Comparison of ENCODE assay signal across 6 cellular contexts in genomic region chr17:81868674-81869220, GRCh38. TPM values are rescaled to one million over a fixed set of nuclear protein-coding genes. Genes with fewer than 3 reads are reported as not detected.
DNase-seq lines count a peak whose midpoint lies in the region; TF ChIP-seq lines count a peak whose summit lies in the region.

No MANE protein-coding gene starts in this region.

- 62% methylated on average over 20 of the region's 30 CpGs for WGBS in suprapubic skin

- no peaks in the 10 kb centered on the region for H4K20me1 ChIP-seq in fibroblast of lung (ENCODE audit: control insufficient read depth, extremely low read depth, insufficient read depth, low read length)

- no peak for TF ChIP-seq EP300 in suprapubic skin (IDR thresholded peaks at IDR 0.05)

- CTCF ChIA-PET in BJ (lab: Yijun Ruan, JAX) = interaction anchor here (1.0 to 2.4 kb wide), 9 partner anchors 8 to 136 kb away, joined by 3 to 7 read pairs (median 5); partner anchors contain the start of gene P4HB

- H3K79me2 ChIP-seq in fibroblast of lung (ENCODE audit: control insufficient read depth, insufficient read depth, low read length) = peaks cover 35% of the 10 kb centered on the region

- TF ChIP-seq POLR2A in suprapubic skin (IDR thresholded peaks at IDR 0.05) = no peak

- TF ChIP-seq CTCF in BJ (IDR thresholded peaks at IDR 0.05; ENCODE audit: insufficient read depth, low read depth, low read length) (no peak), fibroblast of lung (conservative IDR thresholded peaks at IDR 0.05 in 1 of 2, IDR thresholded peaks at IDR 0.05 in 1 of 2; ENCODE audit: low read depth in 1 of 2, low read length in 2 of 2) (no peak), suprapubic skin (IDR thresholded peaks at IDR 0.05) (no peak)

- peak overlapping the region; percentile 55 for H3K4me3 ChIP-seq in BJ (ENCODE audit: low read depth, low read length)
- H3K4me3 ChIP-seq in NT2/D1 (ENCODE audit: insufficient read length, low read depth) = peak overlapping the region; percentile 12
- peak overlapping the region in 1 of 4 experiments; percentile 89 for H3K4me3 ChIP-seq in fibroblast of lung (replicated peaks in 1 of 4; ENCODE audit: control extremely low read depth in 1 of 4, insufficient read depth in 1 of 4, low read depth in 3 of 4, low read length in 4 of 4)
- H3K4me3 ChIP-seq in suprapubic skin = no peak overlapping the region

- DNase-seq in BJ (ENCODE audit: low read depth) = no peak
- no peak for DNase-seq in NT2/D1 (ENCODE audit: low read depth, low spot score)
- peak; percentile 87 to 89 for DNase-seq in fibroblast of lung (ENCODE audit: low read depth in 2 of 2)
- no peak for DNase-seq in suprapubic skin (ENCODE audit: low spot score in 2 of 2)
- no peak for DNase-seq in NCI-H1930 (lab: John Stamatoyannopoulos, UW)
- DNase-seq in NK-92 (lab: John Stamatoyannopoulos, UW; ENCODE audit: unreplicated experiment) = no peak

- H3K9me3 ChIP-seq in NT2/D1 (ENCODE audit: insufficient read depth, low read length) (no peaks in the 10 kb centered on the region), fibroblast of lung (ENCODE audit: control insufficient read depth, insufficient read depth, low read depth, low read length) (no peaks in the 10 kb centered on the region), suprapubic skin (no peaks in the 10 kb centered on the region)

- H3K36me3 ChIP-seq in BJ (ENCODE audit: control insufficient read depth, insufficient read depth, low read length) = peaks cover 27% of the 10 kb centered on the region
- peaks cover 59% of the 10 kb centered on the region for H3K36me3 ChIP-seq in NT2/D1 (ENCODE audit: insufficient read depth, insufficient read length, low read length)
- H3K36me3 ChIP-seq in fibroblast of lung (ENCODE audit: control insufficient read depth, insufficient read depth, low read length) = peaks cover 25% of the 10 kb centered on the region
- H3K36me3 ChIP-seq in suprapubic skin = peaks cover 22% of the 10 kb centered on the region

- POLR2A ChIA-PET in BJ (lab: Charles Lee) = no interaction called here

- H3K9ac ChIP-seq in NT2/D1 (ENCODE audit: insufficient read length, low read depth) (peak overlapping the region; percentile 97), fibroblast of lung (ENCODE audit: insufficient read depth, low read length) (peak overlapping the region; percentile 36)

- H3K27ac ChIP-seq in fibroblast of lung (ENCODE audit: insufficient read depth, low read length) (peak overlapping the region; percentile 97), suprapubic skin (peak overlapping the region; percentile 99)

- H3K27me3 ChIP-seq in BJ (ENCODE audit: control insufficient read depth, insufficient read depth, low read length) (no peaks in the 10 kb centered on the region), NT2/D1 (ENCODE audit: insufficient read depth, insufficient read length) (no peaks in the 10 kb centered on the region), fibroblast of lung (ENCODE audit: control insufficient read depth, insufficient read depth, low read length) (no peaks in the 10 kb centered on the region), suprapubic skin (no peaks in the 10 kb centered on the region)

- H3K4me1 ChIP-seq in NT2/D1 (ENCODE audit: insufficient read depth, insufficient read length) (peaks cover 39% of the 10 kb centered on the region), fibroblast of lung (ENCODE audit: control insufficient read depth, extremely low read depth, insufficient read depth, low read length) (peaks cover 20% of the 10 kb centered on the region), suprapubic skin (peaks cover 70% of the 10 kb centered on the region)

- H3K4me2 ChIP-seq in fibroblast of lung (ENCODE audit: extremely low read depth, insufficient read depth, low read length) = peak overlapping the region; percentile 97

- no peak overlapping the region for H2AFZ ChIP-seq in fibroblast of lung (ENCODE audit: low read length)

RNA-seq across cellular contexts. Expression of gene ARHGDIA, which starts 2.4 kb away (rescaled TPM):
- 74.8 and 163 TPM in 2 replicates for polyA plus RNA-seq in BJ (2011; rRNA removed)
- polyA minus RNA-seq in BJ (2011; rRNA and poly(A)+ RNA removed) = 46.3 and 78.2 TPM in 2 replicates
- 61.6 and 95.0 TPM in 2 replicates for total RNA-seq in fibroblast of lung
- 164 and 254 TPM in 2 replicates for polyA plus RNA-seq in fibroblast of lung
- 723 and 976 TPM in 2 replicates for polyA plus RNA-seq in fibroblast of lung (2012)
- 99.0 and 121 TPM in 2 replicates for polyA minus RNA-seq in fibroblast of lung (ENCODE audit: low replicate concordance)
- 100 to 1,000 TPM; 157 to 202 (median 180) TPM for total RNA-seq in suprapubic skin

RNA-seq across cellular contexts. Expression of gene P4HB, which starts 8.4 kb away (rescaled TPM):
- polyA plus RNA-seq in BJ (2011; rRNA removed) (122 and 175 TPM in 2 replicates), fibroblast of lung (106 and 109 TPM in 2 replicates)
- polyA minus RNA-seq in BJ (2011; rRNA and poly(A)+ RNA removed) = 90.7 and 204 TPM in 2 replicates
- total RNA-seq in fibroblast of lung (633 and 1,034 TPM in 2 replicates), suprapubic skin (1,000 to 10,000 TPM in 1 of 4 donors, 100 to 1,000 TPM in 3; 521 to 1,041 (median 898) TPM)
- polyA plus RNA-seq in fibroblast of lung (2012) = 919 and 1,078 TPM in 2 replicates
- polyA minus RNA-seq in fibroblast of lung (ENCODE audit: low replicate concordance) = 298 and 690 TPM in 2 replicates

RNA-seq across cellular contexts. Expression of gene ALYREF, which starts 22.6 kb away (rescaled TPM):
- polyA plus RNA-seq in BJ (2011; rRNA removed) (74.8 and 83.4 TPM in 2 replicates), fibroblast of lung (41.6 and 81.5 TPM in 2 replicates)
- polyA minus RNA-seq in BJ (2011; rRNA and poly(A)+ RNA removed) = 52.1 and 66.9 TPM in 2 replicates
- total RNA-seq in fibroblast of lung (77.3 and 82.2 TPM in 2 replicates), suprapubic skin (100 to 1,000 TPM in 2 of 4 donors, 10 to 100 TPM in 2; 43.0 to 110 (median 96.3) TPM)
- polyA plus RNA-seq in fibroblast of lung (2012) = 64.6 and 132 TPM in 2 replicates
- polyA minus RNA-seq in fibroblast of lung (ENCODE audit: low replicate concordance) = 51.1 and 57.5 TPM in 2 replicates

RNA-seq across cellular contexts. Expression of gene ANAPC11, which starts 22.8 kb away (rescaled TPM):
- 227 and 290 TPM in 2 replicates for polyA plus RNA-seq in BJ (2011; rRNA removed)
- 40.9 and 41.0 TPM in 2 replicates for polyA minus RNA-seq in BJ (2011; rRNA and poly(A)+ RNA removed)
- total RNA-seq in fibroblast of lung = 144 and 175 TPM in 2 replicates
- polyA plus RNA-seq in fibroblast of lung = 223 and 269 TPM in 2 replicates
- 230 and 339 TPM in 2 replicates for polyA plus RNA-seq in fibroblast of lung (2012)
- 48.8 and 54.7 TPM in 2 replicates for polyA minus RNA-seq in fibroblast of lung (ENCODE audit: low replicate concordance)
- total RNA-seq in suprapubic skin = 100 to 1,000 TPM in 3 of 4 donors, 10 to 100 TPM in 1; 73.7 to 135 (median 121) TPM

RNA-seq across cellular contexts. Expression of gene NPB, which starts 33.3 kb away (rescaled TPM):
- 0.21 and 0.38 TPM in 2 replicates for polyA plus RNA-seq in BJ (2011; rRNA removed)
- 0.24 TPM in 1 of 2 replicates, not detected in the other for polyA minus RNA-seq in BJ (2011; rRNA and poly(A)+ RNA removed)
- 0.51 and 0.83 TPM in 2 replicates for total RNA-seq in fibroblast of lung
- 0.19 and 0.31 TPM in 2 replicates for polyA plus RNA-seq in fibroblast of lung
- polyA plus RNA-seq in fibroblast of lung (2012) = 0.35 and 0.71 TPM in 2 replicates
- not detected in 2 replicates for polyA minus RNA-seq in fibroblast of lung (ENCODE audit: low replicate concordance)
- total RNA-seq in suprapubic skin = under 1 TPM in 1 of 4 donors, not detected in 3; 0.40 TPM

Comparison
In these comparisons a context has a peak if more than half of its experiments do, and no peak if none do; other contexts are left out.
1. DNase-seq: peak in fibroblast of lung (2 of 2); none in BJ (single experiment), NT2/D1 (single experiment), suprapubic skin (0 of 2), NCI-H1930 (0 of 2) and NK-92 (single experiment).